Comparison of ENCODE assay signal across 9 cellular contexts in genomic region chr9:68999393-69000105, GRCh38. TPM values are rescaled to one million over a fixed set of nuclear protein-coding genes. Genes with fewer than 3 reads are reported as not detected.
DNase-seq lines count a peak whose midpoint lies in the region; ATAC-seq, FAIRE-seq and TF ChIP-seq lines count a peak whose summit lies in the region.
"Had no signal": no experiment of that assay in that cellular context is flagged by ENCODE, and none has a peak within 500 bp of the region (broad histone marks: within the 10 kb centered on the region; RNA-seq: fewer than 3 reads in every experiment).

No MANE protein-coding gene starts in this region.

- RAD21 ChIA-PET in GM12878 (lab: Charles Lee; ENCODE audit: unreplicated experiment), result interaction anchor here (0.5 to 3.1 kb wide), 23 partner anchors 16 to 491 kb away, joined by 3 to 44 read pairs (median 4); no protein-coding TSS in a partner anchor

- H3K4me2 ChIP-seq in GM12878 (ENCODE audit: control insufficient read depth, insufficient read depth) (no peak overlapping the region), smooth muscle cell (no peak overlapping the region)

- TF ChIP-seq EP300 in GM12878 (IDR thresholded peaks at IDR 0.05; ENCODE audit: borderline replicate concordance in 1 of 2, control insufficient read depth in 1 of 2, low read depth in 2 of 2, low read length in 2 of 2), result no peak

- FAIRE-seq in GM12878 (lab: Jason Lieb, UNC), result peak; percentile 98

- H3K27me3 ChIP-seq in GM12878 (replicated peaks in 1 of 2; ENCODE audit: control insufficient read depth in 2 of 2, insufficient read depth in 2 of 2, low read length in 1 of 2) (no peaks in the 10 kb centered on the region), smooth muscle cell (ENCODE audit: low read depth) (peaks cover 4% of the 10 kb centered on the region)

- CTCF ChIA-PET in GM12878 (lab: Yijun Ruan, JAX), result interaction anchor here (0.6 to 4.4 kb wide), 57 partner anchors 9 to 570 kb away, joined by 3 to 39 read pairs (median 4); partner anchors contain the start of gene PIP5K1B

- H2AFZ ChIP-seq in GM12878 (ENCODE audit: control insufficient read depth, low read depth, low read length) (no peak overlapping the region; the same call in 1 of the 2 replicates), smooth muscle cell (ENCODE audit: low read depth) (no peak overlapping the region)

- H3K36me3 ChIP-seq in GM12878 (ENCODE audit: control insufficient read depth in 2 of 2, insufficient read depth in 2 of 2, low read length in 1 of 2) (no peaks in the 10 kb centered on the region), smooth muscle cell (ENCODE audit: low read depth) (no peaks in the 10 kb centered on the region)

- peak; percentile 99 for TF ChIP-seq RAD21 in GM12878 (IDR thresholded peaks at IDR 0.05; ENCODE audit: insufficient read depth, low read depth, low read length)

- DNase-seq in NOMO-1 (lab: John Stamatoyannopoulos, UW; ENCODE audit: unreplicated experiment in 2 of 2), result peak; percentile 45 to 61
- no peak for DNase-seq in NOMO-1 treated with dmso at 0.1 percent for 144 hours (lab: John Stamatoyannopoulos, UW; ENCODE audit: unreplicated experiment)
- peak; percentile 74 for DNase-seq in NCI-H146 (lab: John Stamatoyannopoulos, UW)
- DNase-seq in T-helper 9 cell, result peak; percentile 32
- peak; percentile 66 for DNase-seq in GM12878 (ENCODE audit: low read depth, low spot score)
- DNase-seq in hypothalamus (lab: John Stamatoyannopoulos, UW), result peak in 35 of 51 donors; percentile 9 to 71 (median 36)
- no peak for DNase-seq in smooth muscle cell (lab: John Stamatoyannopoulos, UW; ENCODE audit: unreplicated experiment)

- intact Hi-C loops in GM12878 (cut with micrococcal nuclease; ENCODE audit: unreplicated experiment), result loop anchor here (1.0 to 5.0 kb wide), 8 partner anchors 47 to 415 kb away; partner anchors contain the start of gene PIP5K1B

- H3K79me2 ChIP-seq in GM12878 (ENCODE audit: control insufficient read depth, insufficient read depth, low read length) (no peaks in the 10 kb centered on the region), smooth muscle cell (ENCODE audit: low read depth) (no peaks in the 10 kb centered on the region)

- H4K20me1 ChIP-seq in GM12878 (ENCODE audit: control insufficient read depth, insufficient read depth) (no peaks in the 10 kb centered on the region), smooth muscle cell (ENCODE audit: low read depth) (no peaks in the 10 kb centered on the region)

- SMC1A ChIA-PET in GM12878 (lab: Charles Lee; ENCODE audit: uncharacterized antibody, unreplicated experiment), result interaction anchor here (0.5 to 2.2 kb wide), 32 partner anchors 13 to 421 kb away, joined by 3 to 15 read pairs (median 4); no protein-coding TSS in a partner anchor

- POLR2A ChIA-PET in GM12878 (lab: Charles Lee), result no interaction called here

- H3K4me3 ChIP-seq in GM12878 (no peak overlapping the region), smooth muscle cell (no peak overlapping the region)

- H3F3A ChIP-seq in smooth muscle cell (ENCODE audit: low read depth), result no peaks in the 10 kb centered on the region

- 27% methylated on average over 10 of the region's 10 CpGs for WGBS in GM12878 (ENCODE audit: insufficient coverage, insufficient replicate concordance, low lambda C conversion rate, missing lambda C conversion rate)
- WGBS in smooth muscle cell (ENCODE audit: low lambda C conversion rate), result 32% methylated on average over 10 of the region's 10 CpGs

- peak; percentile 84 to 91 (median 89) for TF ChIP-seq CTCF in GM12878 (IDR thresholded peaks at IDR 0.05 in 2 of 3, conservative IDR thresholded peaks at IDR 0.05 in 1 of 3; ENCODE audit: control insufficient read depth in 2 of 3, extremely low read depth in 1 of 3, insufficient read depth in 1 of 3, low read depth in 3 of 3, low read length in 3 of 3)
- TF ChIP-seq CTCF in smooth muscle cell (IDR thresholded peaks at IDR 0.05; ENCODE audit: borderline replicate concordance, insufficient read depth, poor library complexity, severe bottlenecking), result peak; percentile 69

- no peak overlapping the region for H3K27ac ChIP-seq in GM12878 (ENCODE audit: control insufficient read depth, insufficient read depth)
- no peak overlapping the region for H3K27ac ChIP-seq in smooth muscle cell (ENCODE audit: low read depth)

- in situ Hi-C loops in GM12878 (cut with MboI), result loop anchor here (5.0 to 10.0 kb wide), 5 partner anchors 152 to 417 kb away; partner anchors contain the start of gene PIP5K1B

- TF ChIP-seq POLR2A in GM12878 (IDR thresholded peaks at IDR 0.05; ENCODE audit: low read depth, low read length), result no peak

- H3K9me3 ChIP-seq in GM12878 (replicated peaks; ENCODE audit: control insufficient read depth, insufficient read depth, low read length) (no peaks in the 10 kb centered on the region), smooth muscle cell (replicated peaks; ENCODE audit: low read depth) (no peaks in the 10 kb centered on the region)

- ATAC-seq in HG02763 (IDR thresholded peaks at IDR 0.05; ENCODE audit: unreplicated experiment) (peak; percentile 84), GM12878 (peak; percentile 99)

- H3K9ac ChIP-seq in GM12878 (ENCODE audit: control insufficient read depth, insufficient read depth, low read length), result no peak overlapping the region
- H3K9ac ChIP-seq in smooth muscle cell (ENCODE audit: low read depth), result no peak overlapping the region

- BruUV-seq in GM12878 (replicated peaks; lab: Mats Ljungman, UMichigan), result no TSS peak

- peaks cover 11% of the 10 kb centered on the region for H3K4me1 ChIP-seq in GM12878 (ENCODE audit: control insufficient read depth, insufficient read depth, low read length)
- peaks cover 27% of the 10 kb centered on the region for H3K4me1 ChIP-seq in smooth muscle cell (ENCODE audit: low read depth)

TF ChIP-seq in GM12878, 131 proteins besides CTCF, POLR2A, EP300 and RAD21 (continues in another document):
- no peak for TF ChIP-seq ZNF384 (IDR thresholded peaks at IDR 0.05; ENCODE audit: borderline replicate concordance, low read depth, low read length)
- no peak for TF ChIP-seq PAX8 (IDR thresholded peaks at IDR 0.05)
- 0 out of 3 replicates have a peak, but pooled peaks have one; percentile 20 for TF ChIP-seq POU2F2 (IDR thresholded peaks at IDR 0.05; ENCODE audit: borderline replicate concordance, low read depth, low read length)
- TF ChIP-seq FOS (IDR thresholded peaks at IDR 0.05; ENCODE audit: borderline replicate concordance, extremely low read depth, insufficient read length), result no peak
- TF ChIP-seq MYB (IDR thresholded peaks at IDR 0.05; ENCODE audit: borderline replicate concordance, low read depth, low read length), result no peak
- peak; percentile 15; the same call in 1 of the 2 replicates for TF ChIP-seq LARP7 (IDR thresholded peaks at IDR 0.05)
- no peak for TF ChIP-seq CBX3 (IDR thresholded peaks at IDR 0.05; ENCODE audit: borderline replicate concordance, low read depth)
- TF ChIP-seq MLLT1 (IDR thresholded peaks at IDR 0.05), result no peak
- TF ChIP-seq ZBED1 (IDR thresholded peaks at IDR 0.05; ENCODE audit: borderline replicate concordance), result no peak

RNA-seq across cellular contexts. Expression of gene PRKACG, which starts 14.4 kb away (rescaled TPM):
- not detected in 2 replicates for total RNA-seq in GM12878 (2013; cell fraction: nucleolus; rRNA removed)
- total RNA-seq in GM12878 (2014; rRNA removed) (not detected in 2 replicates), GM12878 (2014; rRNA removed; fragmentation: Illumina TruSeq; extraction: Trizol) (not detected in 2 replicates), GM12878 (2021) (not detected in 2 replicates), smooth muscle cell (not detected in 2 replicates)
- not detected for polyA plus RNA-seq in GM12878 (2011; ENCODE audit: low read depth)
- polyA plus RNA-seq in GM12878 (2011; rRNA removed) (not detected in 2 replicates), GM12878 (2014; fragmentation: Illumina TruSeq; extraction: Trizol) (not detected in 2 replicates), GM12878 (2014; fragmentation: Nextera tagmentation; extraction: Ambion mirVana) (not detected), GM12878 (2014; rRNA removed) (not detected in 2 replicates), GM12878 (2016; fragmentation: Nextera tagmentation; extraction: Ambion mirVana) (not detected), smooth muscle cell (not detected in 2 replicates)
- not detected in 2 replicates for polyA plus RNA-seq in GM12878 (2011; cell fraction: cytosol; rRNA removed)
- not detected in 2 replicates for polyA plus RNA-seq in GM12878 (2011; cell fraction: nucleus; rRNA removed)
- not detected in 2 replicates for polyA plus RNA-seq in GM12878 (2012)
- not detected in 2 replicates for polyA minus RNA-seq in GM12878 (2011; rRNA and poly(A)+ RNA removed)
- polyA minus RNA-seq in GM12878 (2011; cell fraction: cytosol; rRNA and poly(A)+ RNA removed), result not detected in 2 replicates
- polyA minus RNA-seq in GM12878 (2011; cell fraction: nucleus; rRNA and poly(A)+ RNA removed), result not detected in 2 replicates
- total RNA-seq: urinary bladder had no signal
- polyA plus RNA-seq: urinary bladder had no signal

RNA-seq across cellular contexts. Expression of gene FXN, which starts 36.0 kb away (rescaled TPM):
- total RNA-seq in GM12878 (2013; cell fraction: nucleolus; rRNA removed), result 14.3 and 16.1 TPM in 2 replicates
- total RNA-seq in GM12878 (2014; rRNA removed) (7.3 and 8.9 TPM in 2 replicates), GM12878 (2014; rRNA removed; fragmentation: Illumina TruSeq; extraction: Trizol) (15.7 and 16.9 TPM in 2 replicates), GM12878 (2021) (20.6 and 23.8 TPM in 2 replicates), smooth muscle cell (3.3 and 16.0 TPM in 2 replicates)
- polyA plus RNA-seq in GM12878 (2011; ENCODE audit: low read depth), result 21.3 TPM
- polyA plus RNA-seq in GM12878 (2011; rRNA removed) (26.4 and 28.8 TPM in 2 replicates), GM12878 (2014; fragmentation: Illumina TruSeq; extraction: Trizol) (32.6 and 39.8 TPM in 2 replicates), GM12878 (2014; fragmentation: Nextera tagmentation; extraction: Ambion mirVana) (10 to 100 TPM; 21.0 to 22.3 TPM), GM12878 (2014; rRNA removed) (21.4 and 22.5 TPM in 2 replicates), GM12878 (2016; fragmentation: Nextera tagmentation; extraction: Ambion mirVana) (10 to 100 TPM; 72.0 to 78.0 TPM), smooth muscle cell (15.2 and 21.1 TPM in 2 replicates)
- 26.9 and 36.4 TPM in 2 replicates for polyA plus RNA-seq in GM12878 (2011; cell fraction: cytosol; rRNA removed)
- 11.1 and 13.8 TPM in 2 replicates for polyA plus RNA-seq in GM12878 (2011; cell fraction: nucleus; rRNA removed)
- 14.4 and 15.5 TPM in 2 replicates for polyA plus RNA-seq in GM12878 (2012)
- 13.9 and 15.4 TPM in 2 replicates for polyA minus RNA-seq in GM12878 (2011; rRNA and poly(A)+ RNA removed)
- polyA minus RNA-seq in GM12878 (2011; cell fraction: cytosol; rRNA and poly(A)+ RNA removed), result 2.9 and 10.1 TPM in 2 replicates
- 1.8 and 4.9 TPM in 2 replicates for polyA minus RNA-seq in GM12878 (2011; cell fraction: nucleus; rRNA and poly(A)+ RNA removed)

Comparison
In these comparisons a context has a peak if more than half of its experiments do, and no peak if none do; other contexts are left out.
1. DNase-seq: peak in NOMO-1 (2 of 2), NCI-H146 (single experiment), T-helper 9 cell (single experiment), GM12878 (single experiment) and hypothalamus (35 of 51); none in NOMO-1 treated with dmso at 0.1 percent for 144 hours (single experiment) and smooth muscle cell (single experiment).